In genomic region chr3:160402249-160403027, GRCh38 we compare ENCODE assay signal across 9 cellular contexts. TPM values are rescaled to one million over a fixed set of nuclear protein-coding genes. Genes with fewer than 3 reads are reported as not detected.
DNase-seq lines count a peak whose midpoint lies in the region; ATAC-seq and TF ChIP-seq lines count a peak whose summit lies in the region.
"Had no signal": no experiment of that assay in that cellular context is flagged by ENCODE, and none has a peak within 500 bp of the region (broad histone marks: within the 10 kb centered on the region; RNA-seq: fewer than 3 reads in every experiment).

No MANE protein-coding gene starts in this region.

- no peaks in the 10 kb centered on the region for H3K27me3 ChIP-seq in CD8-positive, alpha-beta T cell (ENCODE audit: insufficient read depth, low read length)
- H3K27me3 ChIP-seq in Karpas-422 (ENCODE audit: low read length), result no peaks in the 10 kb centered on the region
- H3K27me3 ChIP-seq: body of pancreas had no signal

- H3K4me1 Mint-ChIP-seq in CD8-positive, alpha-beta T cell (ENCODE audit: low read depth), result peaks cover 45% of the 10 kb centered on the region
- H3K4me1 Mint-ChIP-seq in naive thymus-derived CD8-positive, alpha-beta T cell, result peaks cover 19 to 57% (median 39%) of the 10 kb centered on the region in 4 donors

- intact Hi-C loops in CD8-positive, alpha-beta T cell (cut with DNase I, micrococcal nuclease), result loop anchor here (10.0 kb wide), 2 partner anchors 822 to 1758 kb away; partner anchors contain the start of genes GFM1 (in 2 of the 2) and NMD3 (in 1 of the 2)

- no peak overlapping the region for H3K27ac ChIP-seq in CD8-positive, alpha-beta T cell (ENCODE audit: low read depth, low read length)
- H3K27ac ChIP-seq in Karpas-422 (ENCODE audit: low read length), result peak overlapping the region; percentile 92

- no peak for DNase-seq in CD8-positive, alpha-beta T cell
- DNase-seq in Karpas-422 (no peak), choroid plexus epithelial cell (ENCODE audit: low read depth) (peak; percentile 21), NCI-H345 treated with DMSO at 0.1 percent for 48 hours (lab: John Stamatoyannopoulos, UW; ENCODE audit: unreplicated experiment) (no peak), cerebellar cortex (ENCODE audit: low spot score) (no peak)
- no peak for DNase-seq in naive thymus-derived CD8-positive, alpha-beta T cell

- H3K4me1 ChIP-seq in CD8-positive, alpha-beta T cell (ENCODE audit: insufficient read depth, low read length), result peaks cover 35% of the 10 kb centered on the region
- H3K4me1 ChIP-seq in Karpas-422 (ENCODE audit: low read length), result peaks cover 39% of the 10 kb centered on the region

- H3K27ac Mint-ChIP-seq in CD8-positive, alpha-beta T cell, result no peak overlapping the region
- peak overlapping the region in 1 of 10 donors; percentile 69 for H3K27ac Mint-ChIP-seq in naive thymus-derived CD8-positive, alpha-beta T cell

- no peak overlapping the region for H2AFZ ChIP-seq in Karpas-422 (ENCODE audit: low read length)

- no peak for TF ChIP-seq CTCF in CD8-positive, alpha-beta T cell (IDR thresholded peaks at IDR 0.05)
- no peak for TF ChIP-seq CTCF in choroid plexus epithelial cell (conservative IDR thresholded peaks at IDR 0.05; ENCODE audit: low read depth, low read length)

- CTCF ChIA-PET in CD8-positive, alpha-beta T cell (lab: Charles Lee), result interaction anchor here (0.7 to 2.1 kb wide), 4 partner anchors 11 to 73 kb away, joined by 3 to 8 read pairs (median 3); no protein-coding TSS in a partner anchor

- H3K4me3 ChIP-seq in CD8-positive, alpha-beta T cell (ENCODE audit: low read depth, low read length), result no peak overlapping the region
- peak overlapping the region; percentile 97 for H3K4me3 ChIP-seq in Karpas-422 (ENCODE audit: low read length)
- H3K4me3 ChIP-seq in choroid plexus epithelial cell (ENCODE audit: low read depth, low read length), result peak overlapping the region; percentile 90
- H3K4me3 ChIP-seq: body of pancreas had no signal

- no peak for ATAC-seq in CD8-positive, alpha-beta T cell
- no peak for ATAC-seq in naive thymus-derived CD8-positive, alpha-beta T cell
- ATAC-seq in HG03378 (IDR thresholded peaks at IDR 0.05; ENCODE audit: unreplicated experiment), result no peak
- no peak for ATAC-seq in GM21447 (IDR thresholded peaks at IDR 0.05; ENCODE audit: unreplicated experiment)
- ATAC-seq: body of pancreas had no signal

- H3K36me3 ChIP-seq in CD8-positive, alpha-beta T cell (ENCODE audit: insufficient read depth, low read length), result no peaks in the 10 kb centered on the region
- H3K36me3 ChIP-seq in Karpas-422 (ENCODE audit: insufficient read depth, low read length), result peaks cover 62% of the 10 kb centered on the region

- H3K27me3 Mint-ChIP-seq in CD8-positive, alpha-beta T cell (ENCODE audit: low read depth), result peaks cover 26% of the 10 kb centered on the region
- peaks cover 7 to 19% (median 15%) of the 10 kb centered on the region in 5 donors for H3K27me3 Mint-ChIP-seq in naive thymus-derived CD8-positive, alpha-beta T cell

- H4K20me1 ChIP-seq in Karpas-422 (ENCODE audit: insufficient read depth, low read depth, low read length), result peaks cover 36% of the 10 kb centered on the region

- POLR2A ChIA-PET in CD8-positive, alpha-beta T cell (lab: Charles Lee), result interaction anchor here (1.4 kb wide), 1 partner anchor 48 kb away, joined by 4 read pairs; the partner anchor contains the start of gene TRIM59
- POLR2A ChIA-PET in naive thymus-derived CD8-positive, alpha-beta T cell (lab: Charles Lee), result no interaction called here

- no peaks in the 10 kb centered on the region for H3K9me2 ChIP-seq in Karpas-422 (replicated peaks; ENCODE audit: insufficient read depth, low read length)

- no peaks in the 10 kb centered on the region for H3K9me3 Mint-ChIP-seq in CD8-positive, alpha-beta T cell
- H3K9me3 Mint-ChIP-seq in naive thymus-derived CD8-positive, alpha-beta T cell, result no peaks in the 10 kb centered on the region

- H3K9ac ChIP-seq in Karpas-422 (ENCODE audit: low read length), result peak overlapping the region; percentile 99

- peak overlapping the region; percentile 87 for H3K4me3 Mint-ChIP-seq in CD8-positive, alpha-beta T cell
- peak overlapping the region in 9 of 10 donors; percentile 41 to 95 (median 66) for H3K4me3 Mint-ChIP-seq in naive thymus-derived CD8-positive, alpha-beta T cell

- H3K9me3 ChIP-seq in CD8-positive, alpha-beta T cell (ENCODE audit: low read length), result no peaks in the 10 kb centered on the region
- H3K9me3 ChIP-seq in Karpas-422 (ENCODE audit: low read length), result no peaks in the 10 kb centered on the region
- H3K9me3 ChIP-seq: body of pancreas had no signal

- H3K79me2 ChIP-seq in Karpas-422 (ENCODE audit: low read length), result peaks cover 96% of the 10 kb centered on the region

- H3K36me3 Mint-ChIP-seq in CD8-positive, alpha-beta T cell, result peaks cover 21% of the 10 kb centered on the region
- H3K36me3 Mint-ChIP-seq in naive thymus-derived CD8-positive, alpha-beta T cell, result peaks cover 0 to 28% (median 11%) of the 10 kb centered on the region in 3 donors

- H3K4me2 ChIP-seq in Karpas-422 (ENCODE audit: low read depth, low read length, poor library complexity, severe bottlenecking), result peak overlapping the region; percentile 71

RNA-seq across cellular contexts. Expression of gene SMC4, which starts 3.0 kb away (rescaled TPM):
- 10 to 100 TPM; 40.8 to 43.5 TPM for total RNA-seq in CD8-positive, alpha-beta T cell
- total RNA-seq in Karpas-422 (2014; rRNA removed; shearing (Covaris generic); ENCODE audit: low replicate concordance), result 99.1 and 173 TPM in 2 replicates
- 10 to 100 TPM; 39.4 to 43.2 TPM for total RNA-seq in naive thymus-derived CD8-positive, alpha-beta T cell
- 10 to 100 TPM; 19.2 to 32.9 (median 29.0) TPM for polyA plus RNA-seq in naive thymus-derived CD8-positive, alpha-beta T cell

RNA-seq across cellular contexts. Expression of gene IFT80, which starts 3.4 kb away (rescaled TPM):
- 10 to 100 TPM in 1 of 2 experiments, 1 to 10 TPM in 1; 9.9 to 12.7 TPM for total RNA-seq in CD8-positive, alpha-beta T cell
- total RNA-seq in Karpas-422 (2014; rRNA removed; shearing (Covaris generic); ENCODE audit: low replicate concordance), result 40.7 and 44.8 TPM in 2 replicates
- total RNA-seq in naive thymus-derived CD8-positive, alpha-beta T cell, result 10 to 100 TPM; 30.4 to 34.9 TPM
- 1 to 10 TPM; 4.8 to 8.4 (median 6.0) TPM for polyA plus RNA-seq in naive thymus-derived CD8-positive, alpha-beta T cell

RNA-seq across cellular contexts. Expression of gene TRIM59, which starts 47.1 kb away (rescaled TPM):
- total RNA-seq in CD8-positive, alpha-beta T cell, result 10 to 100 TPM; 15.0 to 15.5 TPM
- total RNA-seq in Karpas-422 (2014; rRNA removed; shearing (Covaris generic); ENCODE audit: low replicate concordance), result 7.0 and 39.3 TPM in 2 replicates
- 10 to 100 TPM; 14.0 to 14.2 TPM for total RNA-seq in naive thymus-derived CD8-positive, alpha-beta T cell
- polyA plus RNA-seq in naive thymus-derived CD8-positive, alpha-beta T cell, result 10 to 100 TPM; 12.4 to 17.4 (median 14.7) TPM
